1 cellular context compared by ENCODE assay signal in genomic region chr15:78565951-78566774, GRCh38.
TF ChIP-seq lines count a peak whose summit lies in the region.

No MANE protein-coding gene starts in this region.

TF ChIP-seq in HEK293, 187 proteins besides CTCF, POLR2A, EP300 and RAD21 (continued from another document):
- TF ChIP-seq ZBTB49 (tag by site-specific recombination; IDR thresholded peaks at IDR 0.05; ENCODE audit: low read depth) (no peak), ZBTB48 (tag by site-specific recombination; IDR thresholded peaks at IDR 0.05) (peak; percentile 42; the same call in 1 of the 2 replicates), TSHZ1 (tag by site-specific recombination; IDR thresholded peaks at IDR 0.05; ENCODE audit: borderline replicate concordance) (no peak), KLF8 (tag by site-specific recombination; IDR thresholded peaks at IDR 0.05) (no peak), ZFP69B (tag by site-specific recombination; IDR thresholded peaks at IDR 0.05) (0 out of 2 replicates have a peak, but pooled peaks have one; percentile 34), ZNF184 (tag by site-specific recombination; IDR thresholded peaks at IDR 0.05) (no peak), ZNF692 (tag by site-specific recombination; IDR thresholded peaks at IDR 0.05) (peak; percentile 59; the same call in 1 of the 2 replicates), ZNF645 (tag by site-specific recombination; IDR thresholded peaks at IDR 0.05) (no peak), ZBTB6 (tag by site-specific recombination; IDR thresholded peaks at IDR 0.05) (no peak), ZNF623 (tag by site-specific recombination; IDR thresholded peaks at IDR 0.05) (no peak), ZBTB10 (tag by site-specific recombination; IDR thresholded peaks at IDR 0.05) (no peak), HOXA7 (CRISPR knock-in tag; IDR thresholded peaks at IDR 0.05; ENCODE audit: borderline replicate concordance) (no peak), YY2 (tag by site-specific recombination; IDR thresholded peaks at IDR 0.05) (no peak), ZNF514 (tag by site-specific recombination; IDR thresholded peaks at IDR 0.05) (no peak), ZEB2 (tag by site-specific recombination; IDR thresholded peaks at IDR 0.05) (no peak), PRDM6 (tag by site-specific recombination; IDR thresholded peaks at IDR 0.05) (peak; percentile 69), ZBTB8A (tag by site-specific recombination; IDR thresholded peaks at IDR 0.05) (peak; percentile 73), PRDM10 (tag by site-specific recombination; IDR thresholded peaks at IDR 0.05) (0 out of 2 replicates have a peak, but pooled peaks have one; percentile 24), ZNF335 (tag by site-specific recombination; conservative IDR thresholded peaks at IDR 0.05) (peak; percentile 90), ZNF211 (tag by site-specific recombination; IDR thresholded peaks at IDR 0.05; ENCODE audit: low read depth) (no peak), ZNF138 (tag by site-specific recombination; IDR thresholded peaks at IDR 0.05; ENCODE audit: borderline replicate concordance) (no peak), ZBTB17 (tag by site-specific recombination; IDR thresholded peaks at IDR 0.05) (peak; percentile 69), ZNF449 (tag by site-specific recombination; IDR thresholded peaks at IDR 0.05) (peak; percentile 21; the same call in 1 of the 2 replicates), PRDM1 (tag by site-specific recombination; IDR thresholded peaks at IDR 0.05) (peak; percentile 86), ZBTB26 (tag by site-specific recombination; optimal IDR thresholded peaks at IDR 0.05) (no peak)
